ENCODE assay signal across 8 cellular contexts in the genomic region with DNA sequence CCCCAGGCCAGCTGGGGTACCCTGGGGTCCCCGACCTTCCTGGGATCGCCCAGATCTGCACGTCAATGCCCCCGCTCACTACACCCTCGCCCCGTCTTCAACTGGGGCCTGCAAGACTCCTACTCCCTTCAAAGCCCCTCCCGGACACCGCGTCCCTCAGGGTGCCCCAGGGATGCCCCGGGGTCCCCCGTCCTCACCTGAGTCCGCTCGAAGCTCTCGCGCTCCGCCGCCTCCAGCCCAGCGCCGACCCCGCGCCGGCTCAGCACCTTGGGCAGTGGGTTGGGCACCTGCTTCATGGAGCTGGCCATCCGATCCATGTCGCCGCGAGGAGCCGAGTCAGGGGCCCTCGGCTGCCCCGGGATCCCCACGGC. TPM values are rescaled to one million over a fixed set of nuclear protein-coding genes. Genes with fewer than 3 reads are reported as not detected.
DNase-seq lines count a peak whose midpoint lies in the region; ATAC-seq and TF ChIP-seq lines count a peak whose summit lies in the region.

TSS of gene HIP1 (minus strand) at position 338 of the 371 bp plus-strand sequence. CDS start at position 317, 21 bp downstream.

- no peaks in the 10 kb centered on the region for H3K36me3 ChIP-seq in Loucy (ENCODE audit: insufficient read depth, low read length)
- H3K36me3 ChIP-seq in effector memory CD4-positive, alpha-beta T cell (ENCODE audit: control insufficient read depth, insufficient read depth, low read length): no peaks in the 10 kb centered on the region

- H3K9ac ChIP-seq in Loucy (ENCODE audit: low read depth, low read length, poor library complexity, severe bottlenecking): peak within 1 kb of the TSS; percentile 77

- H3K27me3 ChIP-seq in Loucy (ENCODE audit: insufficient read depth, low read length, poor library complexity, severe bottlenecking): peaks cover 15% of the 10 kb centered on the region
- H3K27me3 ChIP-seq in effector memory CD4-positive, alpha-beta T cell (replicated peaks; ENCODE audit: control insufficient read depth, insufficient read depth, low read length, poor library complexity, severe bottlenecking): no peaks in the 10 kb centered on the region

- no peaks in the 10 kb centered on the region for H3K9me3 ChIP-seq in Loucy (ENCODE audit: insufficient read depth, low read depth, low read length)
- no peaks in the 10 kb centered on the region for H3K9me3 ChIP-seq in effector memory CD4-positive, alpha-beta T cell (ENCODE audit: control insufficient read depth, low read length)

- H3K9me2 ChIP-seq in Loucy (replicated peaks; ENCODE audit: low read depth, low read length): no peaks in the 10 kb centered on the region

- no peak for DNase-seq in effector memory CD4-positive, alpha-beta T cell
- DNase-seq in myocyte (ENCODE audit: low read depth): no peak
- DNase-seq in ecto neural progenitor cell (ENCODE audit: low spot score): no peak
- DNase-seq in D341Med (ENCODE audit: low spot score): no peak
- no peak for DNase-seq in middle frontal gyrus (ENCODE audit: extremely low spot score, low spot score)
- no peak for DNase-seq in NCI-H2196 treated with DMSO at 0.1 percent for 48 hours (lab: John Stamatoyannopoulos, UW; ENCODE audit: unreplicated experiment)

- peaks cover 9% of the 10 kb centered on the region for H3K4me1 ChIP-seq in Loucy (ENCODE audit: insufficient read depth, low read length, poor library complexity, severe bottlenecking)
- peaks cover 10% of the 10 kb centered on the region for H3K4me1 ChIP-seq in effector memory CD4-positive, alpha-beta T cell (ENCODE audit: control insufficient read depth, insufficient read depth, low read length, poor library complexity, severe bottlenecking)

- peak within 1 kb of the TSS; percentile 95 for H3K4me2 ChIP-seq in Loucy (ENCODE audit: low read depth, low read length, poor library complexity, severe bottlenecking)

- no peak for TF ChIP-seq CTCF in Loucy (conservative IDR thresholded peaks at IDR 0.05; ENCODE audit: low read length)

- peak within 1 kb of the TSS; percentile 84 for H3K27ac ChIP-seq in effector memory CD4-positive, alpha-beta T cell (ENCODE audit: insufficient read depth, low read length, poor library complexity, severe bottlenecking)

- peak within 1 kb of the TSS; percentile 79 for H3K4me3 ChIP-seq in Loucy (ENCODE audit: low read length, poor library complexity, severe bottlenecking)
- H3K4me3 ChIP-seq in effector memory CD4-positive, alpha-beta T cell (ENCODE audit: insufficient read depth, low read depth, low read length, poor library complexity, severe bottlenecking): peak within 1 kb of the TSS; percentile 99

- peak; percentile 7 for ATAC-seq in GM19438 (IDR thresholded peaks at IDR 0.05; ENCODE audit: low read depth, unreplicated experiment)

- no peaks in the 10 kb centered on the region for H3K79me2 ChIP-seq in Loucy (ENCODE audit: insufficient read depth, low read length)

- peak within 1 kb of the TSS; percentile 100 for H2AFZ ChIP-seq in Loucy (ENCODE audit: low read length)

- no peaks in the 10 kb centered on the region for H3F3A ChIP-seq in Loucy (ENCODE audit: low read depth)

- no peaks in the 10 kb centered on the region for H4K20me1 ChIP-seq in Loucy (ENCODE audit: insufficient read depth, low read length, poor library complexity, severe bottlenecking)

RNA-seq across cellular contexts. Expression of gene HIP1, which starts in this region (rescaled TPM):
- 26.7 and 59.5 TPM in 2 replicates for total RNA-seq in myocyte
- polyA plus RNA-seq in myocyte (2012): 12.0 TPM
